Comparison of ENCODE assay signal across 26 cellular contexts in the genomic region with DNA sequence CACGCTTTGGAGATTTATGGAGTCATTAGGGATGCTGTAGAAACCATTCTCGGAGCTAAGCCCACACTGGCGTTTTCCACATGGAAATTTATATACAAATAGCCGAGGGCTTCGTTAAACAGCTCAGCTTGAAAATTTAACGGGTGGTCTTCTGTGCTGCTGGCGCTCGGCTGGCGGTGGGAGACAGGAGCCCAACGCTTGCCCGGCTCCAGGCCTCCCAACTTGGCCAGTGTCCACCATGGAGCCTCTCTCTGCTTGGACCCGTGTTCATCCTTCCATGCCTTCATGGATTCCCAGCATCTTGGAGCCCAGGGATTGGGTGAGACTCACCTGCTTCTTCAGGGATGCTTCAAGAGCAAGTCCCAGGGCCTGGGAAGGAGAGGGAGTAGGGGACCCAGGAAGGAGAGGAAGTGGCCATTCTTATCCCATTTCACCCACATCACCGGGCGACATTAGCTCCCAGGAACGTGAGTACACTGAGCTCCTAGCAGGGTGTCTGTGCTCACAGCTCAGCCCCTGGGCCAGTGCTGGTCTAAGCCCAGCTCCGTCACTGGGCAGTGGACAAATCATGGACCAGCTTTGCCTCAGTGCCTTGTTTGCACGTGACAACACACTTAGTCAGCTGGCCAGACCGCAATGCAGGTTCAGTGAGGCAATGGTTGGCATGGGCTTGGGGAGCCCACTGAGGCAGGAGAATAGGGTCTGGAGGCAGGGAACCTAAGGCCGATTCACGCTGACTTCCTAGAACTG.
A peak's percentile ranks its signal among the peaks of the same experiment; 100 is the strongest.
DNase-seq lines count a peak whose midpoint lies in the region; ATAC-seq and TF ChIP-seq lines count a peak whose summit lies in the region.
"Had no signal": no experiment of that assay in that cellular context is flagged by ENCODE, and none has a peak within 500 bp of the region (broad histone marks: within the 10 kb centered on the region; RNA-seq: fewer than 3 reads in every experiment).

No MANE protein-coding gene starts in this region.

- no CpG with 5 or more reads among the region's 20 CpGs for WGBS in trophoblast cell (ENCODE audit: extremely low coverage, insufficient coverage, insufficient read length)

- no peaks in the 10 kb centered on the region for H3K27me3 ChIP-seq in right atrium auricular region
- no peaks in the 10 kb centered on the region for H3K27me3 ChIP-seq in trophoblast cell (ENCODE audit: insufficient read depth, low read length)
- H3K27me3 ChIP-seq in upper lobe of right lung, result no peaks in the 10 kb centered on the region
- no peaks in the 10 kb centered on the region for H3K27me3 ChIP-seq in MG63

- H3K4me3 ChIP-seq in right atrium auricular region, result no peak overlapping the region
- peak overlapping the region; percentile 2 for H3K4me3 ChIP-seq in trophoblast cell (ENCODE audit: low read depth, low read length)
- no peak overlapping the region for H3K4me3 ChIP-seq in upper lobe of right lung
- H3K4me3 ChIP-seq in MG63, result no peak overlapping the region
- H3K4me3 ChIP-seq: GM12878, SJCRH30 had no signal

- no peak overlapping the region for H2BK120ac ChIP-seq in trophoblast cell (ENCODE audit: insufficient read depth, low read length, poor library complexity)

- H2AFZ ChIP-seq in trophoblast cell (ENCODE audit: insufficient read depth, low read length, poor library complexity), result no peak overlapping the region

- no peak overlapping the region for H4K91ac ChIP-seq in trophoblast cell (ENCODE audit: low read depth, low read length)

- no peak overlapping the region for H4K8ac ChIP-seq in trophoblast cell (ENCODE audit: low read depth, low read length)

- H3K14ac ChIP-seq in trophoblast cell (ENCODE audit: low read length), result no peak overlapping the region

- H3K4me1 ChIP-seq in right atrium auricular region (no peaks in the 10 kb centered on the region), trophoblast cell (ENCODE audit: control insufficient read depth in 1 of 2, insufficient read depth in 2 of 2, low read length in 2 of 2) (no peaks in the 10 kb centered on the region), upper lobe of right lung (no peaks in the 10 kb centered on the region)
- H3K4me1 ChIP-seq: Caco-2, SJCRH30 had no signal

- H2BK5ac ChIP-seq in trophoblast cell (ENCODE audit: low read depth, low read length, poor library complexity), result no peak overlapping the region

- H3K9ac ChIP-seq in trophoblast cell (ENCODE audit: low read length), result no peak overlapping the region

- H3K4me2 ChIP-seq in trophoblast cell (ENCODE audit: low read length), result no peak overlapping the region

- intact Hi-C loops in left ventricle myocardium superior (cut with micrococcal nuclease) (no loop called here), upper lobe of right lung (cut with DNase I) (no loop called here)

- no peak overlapping the region for H2BK12ac ChIP-seq in trophoblast cell (ENCODE audit: low read length)

- no peak for TF ChIP-seq CTCF in right atrium auricular region (IDR thresholded peaks at IDR 0.05)
- no peak for TF ChIP-seq CTCF in upper lobe of right lung (IDR thresholded peaks at IDR 0.05)

- H3K79me2 ChIP-seq in trophoblast cell (ENCODE audit: control insufficient read depth, insufficient read depth, low read length, poor library complexity), result no peaks in the 10 kb centered on the region

- H3K36me3 ChIP-seq in right atrium auricular region (no peaks in the 10 kb centered on the region), trophoblast cell (ENCODE audit: control insufficient read depth in 1 of 2, insufficient read depth in 2 of 2, low read length in 2 of 2) (no peaks in the 10 kb centered on the region), upper lobe of right lung (no peaks in the 10 kb centered on the region), MG63 (no peaks in the 10 kb centered on the region)
- H3K36me3 ChIP-seq: SJCRH30 had no signal

- H3K27ac ChIP-seq in right atrium auricular region (no peak overlapping the region), trophoblast cell (ENCODE audit: low read depth, low read length) (no peak overlapping the region), upper lobe of right lung (no peak overlapping the region)
- H3K27ac ChIP-seq: 22Rv1, C4-2B, SJCRH30 had no signal

- DNase-seq in activated CD4-positive, CD25-positive, alpha-beta regulatory T cell treated with anti-CD3 and anti-CD28 coated beads, Interleukin-2, amount 50 U/mL, for 72 hours, result peak; percentile 15
- DNase-seq in left ventricle myocardium superior (peak; percentile 9), right atrium auricular region (ENCODE audit: low spot score) (no peak), trophoblast cell (no peak), upper lobe of right lung (peak; percentile 26), MG63 (no peak)
- DNase-seq: CD8-positive, alpha-beta T cell; EL; GDM1; HCEC 1CT; NCI-H1092 treated with DMSO at 0.1 percent for 48 hours; NCI-H1436; NCI-H187; NCI-H2081 treated with DMSO at 0.1 percent for 48 hours; NCI-H2171; NCI-H226; NCI-H510A; NCI-H69; SJCRH30 had no signal

- no peaks in the 10 kb centered on the region for H3K79me1 ChIP-seq in trophoblast cell (ENCODE audit: low read length)

- no peak overlapping the region for H3K18ac ChIP-seq in trophoblast cell (ENCODE audit: low read length)

- H4K12ac ChIP-seq in trophoblast cell (ENCODE audit: low read depth, low read length), result no peak overlapping the region

- H3K4ac ChIP-seq in trophoblast cell (ENCODE audit: low read depth, low read length), result no peak overlapping the region

- H3K9me3 ChIP-seq in right atrium auricular region, result no peaks in the 10 kb centered on the region
- peaks cover 11% of the 10 kb centered on the region for H3K9me3 ChIP-seq in trophoblast cell (ENCODE audit: insufficient read depth, low read depth, low read length)
- no peaks in the 10 kb centered on the region for H3K9me3 ChIP-seq in upper lobe of right lung
- no peaks in the 10 kb centered on the region for H3K9me3 ChIP-seq in MG63
- H3K9me3 ChIP-seq: Caco-2, SJCRH30 had no signal

- H2AK5ac ChIP-seq in trophoblast cell (ENCODE audit: low read length), result no peak overlapping the region

- no peak for ATAC-seq in activated CD4-positive, CD25-positive, alpha-beta regulatory T cell treated with anti-CD3 and anti-CD28 coated beads, Interleukin-2, amount 50 U/mL, for 24 hours
- ATAC-seq in left ventricle myocardium superior (no peak), upper lobe of right lung (no peak), GM21367 (IDR thresholded peaks at IDR 0.05; ENCODE audit: unreplicated experiment) (no peak)
- ATAC-seq: CD8-positive, alpha-beta T cell; GM12878; Panc1 had no signal

- no peak overlapping the region for H3K23ac ChIP-seq in trophoblast cell (ENCODE audit: low read length)

Comparison
In these comparisons a context has a peak if more than half of its experiments do, and no peak if none do; other contexts are left out.
1. DNase-seq: peak in activated CD4-positive, CD25-positive, alpha-beta regulatory T cell treated with anti-CD3 and anti-CD28 coated beads, Interleukin-2, amount 50 U/mL, for 72 hours (single experiment), left ventricle myocardium superior (single experiment) and upper lobe of right lung (single experiment); none in right atrium auricular region (single experiment), trophoblast cell (0 of 2) and MG63 (single experiment).